ENCODE assay signal across 9 cellular contexts in genomic region chr15:91407237-91407889, GRCh38.
A peak's percentile ranks its signal among the peaks of the same experiment; 100 is the strongest.
DNase-seq lines count a peak whose midpoint lies in the region; ATAC-seq, FAIRE-seq and TF ChIP-seq lines count a peak whose summit lies in the region.
"Had no signal": no experiment of that assay in that cellular context is flagged by ENCODE, and none has a peak within 500 bp of the region (broad histone marks: within the 10 kb centered on the region; RNA-seq: fewer than 3 reads in every experiment).

No MANE protein-coding gene starts in this region.

- FAIRE-seq in small intestine (lab: Jason Lieb, UNC), result no peak

- H3K9me3 ChIP-seq in endodermal cell (ENCODE audit: control insufficient read depth, low read length), result no peaks in the 10 kb centered on the region
- no peaks in the 10 kb centered on the region for H3K9me3 ChIP-seq in small intestine (ENCODE audit: control insufficient read depth, low read depth)

- peaks cover 8% of the 10 kb centered on the region for H3K27me3 Mint-ChIP-seq in activated naive CD4-positive, alpha-beta T cell treated with anti-CD3 and anti-CD28 coated beads, Interleukin-2, amount 10 ng/mL, durations not matched to agents 7 days and 5 days
- H3K27me3 Mint-ChIP-seq in endodermal cell (ENCODE audit: insufficient read depth), result no peaks in the 10 kb centered on the region
- peaks cover 3% of the 10 kb centered on the region for H3K27me3 Mint-ChIP-seq in activated T-cell treated with anti-CD3 and anti-CD28 coated beads, Interleukin-2, amount 50 U/mL, for 24 hours

- H3K27ac ChIP-seq in endodermal cell (ENCODE audit: low read depth, low read length), result no peak overlapping the region
- H3K27ac ChIP-seq in small intestine (ENCODE audit: low read depth in 1 of 2, low read length in 1 of 2), result no peak overlapping the region

- H3K27me3 ChIP-seq in endodermal cell (ENCODE audit: control insufficient read depth, insufficient read depth, low read length, poor library complexity, severe bottlenecking) (no peaks in the 10 kb centered on the region), small intestine (ENCODE audit: control insufficient read depth in 2 of 2, insufficient read depth in 2 of 2, low read length in 2 of 2) (peaks cover 0 to under 1% of the 10 kb centered on the region in 2 donors)

- no peak overlapping the region for H3K4me3 Mint-ChIP-seq in activated naive CD4-positive, alpha-beta T cell treated with anti-CD3 and anti-CD28 coated beads, Interleukin-2, amount 10 ng/mL, durations not matched to agents 7 days and 5 days
- no peak overlapping the region for H3K4me3 Mint-ChIP-seq in endodermal cell
- H3K4me3 Mint-ChIP-seq in activated T-cell treated with anti-CD3 and anti-CD28 coated beads, Interleukin-2, amount 50 U/mL, for 24 hours, result no peak overlapping the region

- 78 to 86% methylated on average over 2 to 5 of the region's 5 CpGs for WGBS in endodermal cell (ENCODE audit: insufficient coverage in 1 of 2, insufficient read length in 1 of 2), 2 experiments
- WGBS in small intestine, 3 donors, result 29 to 42% (median 41%) methylated on average over 5 of the region's 5 CpGs

- CTCF ChIA-PET in activated naive CD4-positive, alpha-beta T cell treated with anti-CD3 and anti-CD28 coated beads, Interleukin-2, amount 10 ng/mL, durations not matched to agents 7 days and 5 days (lab: Charles Lee), result interaction anchor here (0.9 to 2.3 kb wide), 4 partner anchors 15 to 105 kb away, joined by 3 to 7 read pairs (median 4); no protein-coding TSS in a partner anchor

- ATAC-seq in GM21381 (IDR thresholded peaks at IDR 0.05; ENCODE audit: unreplicated experiment) (no peak), GM21360 (IDR thresholded peaks at IDR 0.05; ENCODE audit: unreplicated experiment) (no peak)

- peak; percentile 80 for DNase-seq in activated naive CD4-positive, alpha-beta T cell treated with anti-CD3 and anti-CD28 coated beads, Interleukin-2, amount 10 ng/mL, durations not matched to agents 7 days and 5 days
- DNase-seq in activated naive CD4-positive, alpha-beta T cell (lab: John Stamatoyannopoulos, UW), result no peak
- DNase-seq in NCI-H446 treated with DMSO at 0.1 percent for 48 hours (lab: John Stamatoyannopoulos, UW) (peak; percentile 60), endodermal cell (peak; percentile 67), small intestine (peak; percentile 57)
- no peak for DNase-seq in activated T-cell treated with anti-CD3 and anti-CD28 coated beads, Interleukin-2, amount 50 U/mL, for 24 hours
- DNase-seq: NCI-H510A treated with DMSO at 0.1 percent for 48 hours had no signal

- H3K4me1 ChIP-seq in endodermal cell (ENCODE audit: control insufficient read depth, insufficient read depth, low read length) (peaks cover 5% of the 10 kb centered on the region), small intestine (ENCODE audit: control insufficient read depth in 2 of 2, insufficient read depth in 1 of 2, low read depth in 1 of 2, low read length in 1 of 2) (no peaks in the 10 kb centered on the region)

- peaks cover 38% of the 10 kb centered on the region for H3K4me1 Mint-ChIP-seq in activated naive CD4-positive, alpha-beta T cell treated with anti-CD3 and anti-CD28 coated beads, Interleukin-2, amount 10 ng/mL, durations not matched to agents 7 days and 5 days
- H3K4me1 Mint-ChIP-seq in endodermal cell, result peaks cover 6% of the 10 kb centered on the region
- H3K4me1 Mint-ChIP-seq in activated T-cell treated with anti-CD3 and anti-CD28 coated beads, Interleukin-2, amount 50 U/mL, for 24 hours (ENCODE audit: low read depth), result peaks cover 14% of the 10 kb centered on the region

- no peak overlapping the region for H3K9ac ChIP-seq in endodermal cell (ENCODE audit: extremely low read depth, low read length, poor library complexity, severe bottlenecking)

- peaks cover 18% of the 10 kb centered on the region for H3K36me3 Mint-ChIP-seq in activated naive CD4-positive, alpha-beta T cell treated with anti-CD3 and anti-CD28 coated beads, Interleukin-2, amount 10 ng/mL, durations not matched to agents 7 days and 5 days
- H3K36me3 Mint-ChIP-seq in endodermal cell (ENCODE audit: low read depth), result no peaks in the 10 kb centered on the region
- no peaks in the 10 kb centered on the region for H3K36me3 Mint-ChIP-seq in activated T-cell treated with anti-CD3 and anti-CD28 coated beads, Interleukin-2, amount 50 U/mL, for 24 hours (ENCODE audit: low read depth)

- H3K9me3 Mint-ChIP-seq in activated naive CD4-positive, alpha-beta T cell treated with anti-CD3 and anti-CD28 coated beads, Interleukin-2, amount 10 ng/mL, durations not matched to agents 7 days and 5 days, result peaks cover 16% of the 10 kb centered on the region
- H3K9me3 Mint-ChIP-seq in endodermal cell, result no peaks in the 10 kb centered on the region
- no peaks in the 10 kb centered on the region for H3K9me3 Mint-ChIP-seq in activated T-cell treated with anti-CD3 and anti-CD28 coated beads, Interleukin-2, amount 50 U/mL, for 24 hours

- peak overlapping the region; percentile 67 for H3K27ac Mint-ChIP-seq in activated naive CD4-positive, alpha-beta T cell treated with anti-CD3 and anti-CD28 coated beads, Interleukin-2, amount 10 ng/mL, durations not matched to agents 7 days and 5 days
- peak overlapping the region; percentile 67 for H3K27ac Mint-ChIP-seq in endodermal cell
- no peak overlapping the region for H3K27ac Mint-ChIP-seq in activated T-cell treated with anti-CD3 and anti-CD28 coated beads, Interleukin-2, amount 50 U/mL, for 24 hours

- no peak for TF ChIP-seq CTCF in endodermal cell (conservative IDR thresholded peaks at IDR 0.05)

- H3K36me3 ChIP-seq in endodermal cell (ENCODE audit: control insufficient read depth, insufficient read depth, low read length), result no peaks in the 10 kb centered on the region
- no peaks in the 10 kb centered on the region for H3K36me3 ChIP-seq in small intestine (ENCODE audit: control insufficient read depth in 2 of 2, insufficient read depth in 2 of 2, low read length in 2 of 2)

- H3K4me3 ChIP-seq in endodermal cell (ENCODE audit: low read length) (no peak overlapping the region), small intestine (ENCODE audit: low read depth in 1 of 2, low read length in 2 of 2) (no peak overlapping the region)

Comparison
In these comparisons a context has a peak if more than half of its experiments do, and no peak if none do; other contexts are left out.
1. DNase-seq: peak in activated naive CD4-positive, alpha-beta T cell treated with anti-CD3 and anti-CD28 coated beads, Interleukin-2, amount 10 ng/mL, durations not matched to agents 7 days and 5 days (single experiment), NCI-H446 treated with DMSO at 0.1 percent for 48 hours (single experiment), endodermal cell (single experiment) and small intestine (single experiment); none in activated naive CD4-positive, alpha-beta T cell (0 of 4) and activated T-cell treated with anti-CD3 and anti-CD28 coated beads, Interleukin-2, amount 50 U/mL, for 24 hours (single experiment).